ENCODE assay signal across 29 cellular contexts in genomic region chr3:18987070-18987469, GRCh38.
"Had no signal": no experiment of that assay in that cellular context is flagged by ENCODE, and none has a peak within 500 bp of the region (broad histone marks: within the 10 kb centered on the region; RNA-seq: fewer than 3 reads in every experiment).

No MANE protein-coding gene starts in this region.

- H3K27ac ChIP-seq: body of pancreas, brain microvascular endothelial cell, breast epithelium, VCaP had no signal

- H3K27me3 ChIP-seq: body of pancreas, brain microvascular endothelial cell, breast epithelium had no signal

- H3K4me1 ChIP-seq: body of pancreas, breast epithelium had no signal

- H3K36me3 ChIP-seq: brain microvascular endothelial cell, breast epithelium had no signal

- H3K4me3 ChIP-seq: body of pancreas, breast epithelium had no signal

- DNase-seq: activated B cell treated with CpG ODN at 0.5 μM for 24 hours; activated CD4-positive, alpha-beta memory T cell treated with anti-CD3 and anti-CD28 coated beads for 36 hours; activated CD4-positive, alpha-beta T cell treated with anti-CD3 and anti-CD28 coated beads for 4 hours; activated CD4-positive, alpha-beta T cell treated with anti-CD3 and anti-CD28 coated beads, Interleukin-2, amount 10 ng/mL, durations not matched to agents 24 days and 14 days; activated CD4-positive, alpha-beta T cell treated with anti-CD3 and anti-CD28 coated beads, Interleukin-2, amount 50 U/mL, for 1 hour; activated CD4-positive, alpha-beta T cell treated with anti-CD3 and anti-CD28 coated beads, Interleukin-2, amount 50 U/mL, for 4 hours; activated CD4-positive, CD25-positive, alpha-beta regulatory T cell treated with anti-CD3 and anti-CD28 coated beads, Interleukin-2, amount 50 U/mL, for 72 hours; activated CD8-positive, alpha-beta memory T cell treated with anti-CD3 and anti-CD28 coated beads, Interleukin-2, amount 50 U/mL, for 4 hours; activated CD8-positive, alpha-beta T cell treated with anti-CD3 and anti-CD28 coated beads for 36 hours; activated effector memory CD4-positive, alpha-beta T cell treated with Interleukin-2 at 50 U/mL for 16 hours; activated gamma-delta T cell; activated naive CD4-positive, alpha-beta T cell treated with anti-CD3 and anti-CD28 coated beads, Interleukin-2, amount 10 ng/mL, durations not matched to agents 7 days and 5 days; activated naive CD4-positive, alpha-beta T cell treated with Interleukin-2 at 50 U/mL for 16 hours; activated naive CD8-positive, alpha-beta T cell treated with anti-CD3 and anti-CD28 coated beads, Interleukin-2, amount 10 ng/mL, durations not matched to agents 7 days and 5 days; activated naive CD8-positive, alpha-beta T cell treated with anti-CD3 and anti-CD28 coated beads, Interleukin-2, amount 50 U/mL, for 24 hours; activated T-cell treated with anti-CD3 and anti-CD28 coated beads for 4 hours; activated T-cell treated with anti-CD3 and anti-CD28 coated beads, Interleukin-2, amount 50 U/mL, for 1 hour; activated T-cell treated with anti-CD3 and anti-CD28 coated beads, Interleukin-2, amount 50 U/mL, for 4 hours; amygdala; anterior cingulate cortex; body of pancreas; brain microvascular endothelial cell; central memory CD4-positive, alpha-beta T cell; T-helper 2 cell; T-helper 9 cell had no signal

- H3K9me3 ChIP-seq: body of pancreas, breast epithelium had no signal

- FAIRE-seq: astrocyte, TTC549 had no signal

- ATAC-seq: activated CD8-positive, alpha-beta T cell treated with anti-CD3 and anti-CD28 coated beads for 36 hours; activated naive CD8-positive, alpha-beta T cell treated with anti-CD3 and anti-CD28 coated beads, Interleukin-2, amount 50 U/mL, for 24 hours; activated T-cell treated with anti-CD3 and anti-CD28 coated beads, Interleukin-2, amount 50 U/mL, for 4 hours; body of pancreas had no signal
